ENCODE assay signal across 24 cellular contexts in genomic region chr13:85538957-85539356, GRCh38.
DNase-seq lines count a peak whose midpoint lies in the region; ATAC-seq, FAIRE-seq and TF ChIP-seq lines count a peak whose summit lies in the region.
"Had no signal": no experiment of that assay in that cellular context is flagged by ENCODE, and none has a peak within 500 bp of the region (broad histone marks: within the 10 kb centered on the region; RNA-seq: fewer than 3 reads in every experiment).

No MANE protein-coding gene starts in this region.

- FAIRE-seq in keratinocyte (lab: Jason Lieb, UNC): peak; percentile 85
- FAIRE-seq: G401.6, GM12891, GM19239, H1, HTR-8/SVneo had no signal

- no peaks in the 10 kb centered on the region for H3K9me3 Mint-ChIP-seq in MCF 10A (ENCODE audit: unreplicated experiment)
- H3K9me3 Mint-ChIP-seq: CD8-positive, alpha-beta T cell had no signal

- POLR2A ChIA-PET in MCF 10A (lab: Yijun Ruan, JAX) (interaction anchor here (0.7 to 0.9 kb wide), 2 partner anchors 41 to 42 kb away, joined by 3 to 5 read pairs; no protein-coding TSS in a partner anchor), PC-3 (lab: Charles Lee; ENCODE audit: unreplicated experiment) (no interaction called here)

- intact Hi-C loops in mammary epithelial cell (cut with micrococcal nuclease): no loop called here
- intact Hi-C loops in MCF 10A (cut with micrococcal nuclease): no loop called here
- intact Hi-C loops in PC-3 (cut with micrococcal nuclease): no loop called here

- no peaks in the 10 kb centered on the region for H3F3A ChIP-seq in PC-3 (ENCODE audit: low read length, unreplicated experiment)

- H2AFZ ChIP-seq in mammary epithelial cell (ENCODE audit: low read depth, low read length) (no peak overlapping the region), PC-3 (ENCODE audit: low read length) (no peak overlapping the region), keratinocyte (ENCODE audit: control insufficient read depth, low read length) (no peak overlapping the region)

- H4K20me1 ChIP-seq in mammary epithelial cell (ENCODE audit: insufficient read depth, low read length) (no peaks in the 10 kb centered on the region), PC-3 (ENCODE audit: low read length) (no peaks in the 10 kb centered on the region), keratinocyte (ENCODE audit: control insufficient read depth, extremely low read depth, insufficient read depth, low read length) (no peaks in the 10 kb centered on the region)
- H4K20me1 ChIP-seq: BLaER1 treated with 17β-estradiol and CSF1 and Interleukin-3, amounts not matched to agents 10 nM and 100 nM had no signal

- no peak overlapping the region for H3K4me3 Mint-ChIP-seq in MCF 10A (ENCODE audit: unreplicated experiment)
- H3K4me3 Mint-ChIP-seq: B cell; CD8-positive, alpha-beta T cell; IgD-negative memory B cell had no signal

- H3K9ac ChIP-seq in mammary epithelial cell (ENCODE audit: insufficient read depth, low read length) (no peak overlapping the region), PC-3 (ENCODE audit: low read length) (no peak overlapping the region), keratinocyte (ENCODE audit: control insufficient read depth, extremely low read depth, insufficient read depth, low read length) (no peak overlapping the region)
- H3K9ac ChIP-seq: BLaER1 treated with 17β-estradiol and CSF1 and Interleukin-3, amounts not matched to agents 10 nM and 100 nM had no signal

- H3K4me1 ChIP-seq in mammary epithelial cell (ENCODE audit: insufficient read depth, low read length) (peaks cover 4% of the 10 kb centered on the region), PC-3 (ENCODE audit: insufficient read depth, low read length) (peaks cover 20% of the 10 kb centered on the region), keratinocyte (ENCODE audit: control insufficient read depth, extremely low read depth, insufficient read depth, low read length) (peaks cover 4% of the 10 kb centered on the region)
- H3K4me1 ChIP-seq: HAP-1 had no signal

- DNase-seq in mammary epithelial cell (peak; percentile 18), MCF 10A (ENCODE audit: unreplicated experiment) (no peak), PC-3 (peak; percentile 22), epithelial cell of esophagus (ENCODE audit: low read depth) (peak; percentile 61), keratinocyte (ENCODE audit: low read depth, low spot score) (peak; percentile 5), AG20443 (ENCODE audit: low spot score) (no peak), NCI-H187 (lab: John Stamatoyannopoulos, UW) (no peak)
- no peak for DNase-seq in activated CD4-positive, alpha-beta T cell treated with anti-CD3 and anti-CD28 coated beads for 1 hour
- DNase-seq: 8988T; Calu3; CD8-positive, alpha-beta T cell; DMS 273 treated with DMSO at 0.1 percent for 48 hours; DMS53; DND-41 had no signal

- BruUV-seq in mammary epithelial cell (replicated peaks; lab: Mats Ljungman, UMichigan): no TSS peak
- BruUV-seq in MCF 10A (replicated peaks; lab: Mats Ljungman, UMichigan): no TSS peak
- BruUV-seq in PC-3 (replicated peaks; lab: Mats Ljungman, UMichigan): no TSS peak

- H3K4me2 ChIP-seq in mammary epithelial cell (ENCODE audit: insufficient read depth, low read depth, low read length) (no peak overlapping the region), PC-3 (ENCODE audit: low read length) (no peak overlapping the region), keratinocyte (ENCODE audit: control insufficient read depth, extremely low read depth, insufficient read depth, low read depth, low read length) (peak overlapping the region; percentile 34)
- H3K4me2 ChIP-seq: BLaER1 treated with 17β-estradiol and CSF1 and Interleukin-3, amounts not matched to agents 10 nM and 100 nM had no signal

- H3K79me2 ChIP-seq in mammary epithelial cell (ENCODE audit: insufficient read depth, low read length) (no peaks in the 10 kb centered on the region), PC-3 (ENCODE audit: low read length) (no peaks in the 10 kb centered on the region), keratinocyte (ENCODE audit: control insufficient read depth, insufficient read depth, low read length) (no peaks in the 10 kb centered on the region)

- TF ChIP-seq CTCF in mammary epithelial cell (conservative IDR thresholded peaks at IDR 0.05 in 1 of 2, IDR thresholded peaks at IDR 0.05 in 1 of 2; ENCODE audit: extremely low read depth in 1 of 2, insufficient read depth in 1 of 2, low read depth in 1 of 2, low read length in 2 of 2): no peak
- no peak for TF ChIP-seq CTCF in MCF 10A (IDR thresholded peaks at IDR 0.05; ENCODE audit: unreplicated experiment)
- no peak for TF ChIP-seq CTCF in PC-3 (conservative IDR thresholded peaks at IDR 0.05; ENCODE audit: low read depth, low read length)
- TF ChIP-seq CTCF in epithelial cell of esophagus (IDR thresholded peaks at IDR 0.05; ENCODE audit: insufficient read depth, low read depth, low read length, missing control alignments): no peak
- no peak for TF ChIP-seq CTCF in keratinocyte (optimal IDR thresholded peaks at IDR 0.05 in 1 of 3, IDR thresholded peaks at IDR 0.05 in 1 of 3, conservative IDR thresholded peaks at IDR 0.05 in 1 of 3; ENCODE audit: extremely low read depth in 1 of 3, insufficient read depth in 2 of 3, low read length in 3 of 3)

- no peak for ATAC-seq in PC-3
- ATAC-seq: CD8-positive, alpha-beta T cell had no signal

- H3K4me1 Mint-ChIP-seq in MCF 10A (ENCODE audit: insufficient read depth, unreplicated experiment): peaks cover 13% of the 10 kb centered on the region
- H3K4me1 Mint-ChIP-seq: B cell, IgD-negative memory B cell had no signal

- H3K4me3 ChIP-seq in mammary epithelial cell (replicated peaks in 1 of 3; ENCODE audit: insufficient read depth in 1 of 3, low read depth in 2 of 3, low read length in 3 of 3): no peak overlapping the region
- H3K4me3 ChIP-seq in PC-3 (ENCODE audit: low read length): no peak overlapping the region
- H3K4me3 ChIP-seq in epithelial cell of esophagus (ENCODE audit: low read length): no peak overlapping the region
- no peak overlapping the region for H3K4me3 ChIP-seq in keratinocyte (ENCODE audit: control insufficient read depth in 2 of 3, extremely low read depth in 1 of 3, insufficient read depth in 2 of 3, low read depth in 1 of 3, low read length in 3 of 3)
- H3K4me3 ChIP-seq: BLaER1 treated with 17β-estradiol and CSF1 and Interleukin-3, amounts not matched to agents 10 nM and 100 nM; HAP-1 had no signal

- H3K27me3 ChIP-seq in mammary epithelial cell (ENCODE audit: insufficient read depth, low read length): no peaks in the 10 kb centered on the region
- H3K27me3 ChIP-seq in PC-3 (ENCODE audit: low read length): no peaks in the 10 kb centered on the region
- no peaks in the 10 kb centered on the region for H3K27me3 ChIP-seq in keratinocyte (ENCODE audit: control insufficient read depth, extremely low read depth, insufficient read depth, low read length)
- H3K27me3 ChIP-seq: BLaER1 treated with 17β-estradiol and CSF1 and Interleukin-3, amounts not matched to agents 10 nM and 100 nM had no signal

- CTCF ChIA-PET in mammary epithelial cell (lab: Charles Lee; ENCODE audit: low non-redundant PET) (no interaction called here), MCF 10A (lab: Yijun Ruan, JAX) (no interaction called here), PC-3 (lab: Charles Lee) (no interaction called here)

- no peaks in the 10 kb centered on the region for H3K9me1 ChIP-seq in keratinocyte (ENCODE audit: control insufficient read depth, extremely low read depth, insufficient read depth, low read length)

- H3K27me3 Mint-ChIP-seq in MCF 10A (ENCODE audit: insufficient read depth, unreplicated experiment): no peaks in the 10 kb centered on the region
- H3K27me3 Mint-ChIP-seq: B cell, IgD-negative memory B cell had no signal

- no peaks in the 10 kb centered on the region for H3K36me3 ChIP-seq in mammary epithelial cell (ENCODE audit: insufficient read depth, low read length)
- no peaks in the 10 kb centered on the region for H3K36me3 ChIP-seq in PC-3 (ENCODE audit: low read depth, low read length)
- no peaks in the 10 kb centered on the region for H3K36me3 ChIP-seq in keratinocyte (ENCODE audit: control insufficient read depth in 2 of 2, extremely low read depth in 1 of 2, insufficient read depth in 2 of 2, low read length in 2 of 2)
- H3K36me3 ChIP-seq: BLaER1 treated with 17β-estradiol and CSF1 and Interleukin-3, amounts not matched to agents 10 nM and 100 nM; HAP-1 had no signal

- no peaks in the 10 kb centered on the region for H3K9me3 ChIP-seq in mammary epithelial cell (replicated peaks; ENCODE audit: insufficient read depth, low read length)
- H3K9me3 ChIP-seq in PC-3 (ENCODE audit: low read length): no peaks in the 10 kb centered on the region
- no peaks in the 10 kb centered on the region for H3K9me3 ChIP-seq in keratinocyte (ENCODE audit: control insufficient read depth, low read depth, low read length)
- H3K9me3 ChIP-seq: BLaER1 treated with 17β-estradiol and CSF1 and Interleukin-3, amounts not matched to agents 10 nM and 100 nM; HAP-1 had no signal

- dilution Hi-C loops in mammary epithelial cell (cut with HindIII; ENCODE audit: low sequenced_read_pairs): no loop called here
- dilution Hi-C loops in keratinocyte (cut with MboI; ENCODE audit: extremely low pct_ligation_motif_present, low sequenced_read_pairs): no loop called here

- H3K36me3 Mint-ChIP-seq in MCF 10A (ENCODE audit: insufficient read depth, unreplicated experiment): no peaks in the 10 kb centered on the region
- H3K36me3 Mint-ChIP-seq: CD8-positive, alpha-beta T cell; IgD-negative memory B cell had no signal

- 62% methylated on average over 4 of the region's 4 CpGs for WGBS in mammary epithelial cell (ENCODE audit: low coverage, missing lambda C conversion rate)

- H3K27ac ChIP-seq in mammary epithelial cell (ENCODE audit: insufficient read depth, low read depth, low read length) (no peak overlapping the region), PC-3 (ENCODE audit: low read length) (no peak overlapping the region), keratinocyte (ENCODE audit: control insufficient read depth, insufficient read depth, low read length) (no peak overlapping the region)
- H3K27ac ChIP-seq: BLaER1 treated with 17β-estradiol and CSF1 and Interleukin-3, amounts not matched to agents 10 nM and 100 nM; HL-60 had no signal

- no peak overlapping the region for H3K27ac Mint-ChIP-seq in MCF 10A (ENCODE audit: low read depth, unreplicated experiment)
- H3K27ac Mint-ChIP-seq: B cell; CD8-positive, alpha-beta T cell; IgD-negative memory B cell had no signal

- in situ Hi-C loops in mammary epithelial cell (cut with MboI; ENCODE audit: low sequenced_read_pairs in 2 of 2): no loop called here

- no peaks in the 10 kb centered on the region for H3K9me2 ChIP-seq in PC-3 (replicated peaks; ENCODE audit: low read length)

Comparison
In these comparisons a context has a peak if more than half of its experiments do, and no peak if none do; other contexts are left out.
1. DNase-seq: peak in mammary epithelial cell (single experiment), PC-3 (single experiment), epithelial cell of esophagus (single experiment) and keratinocyte (single experiment); none in MCF 10A (single experiment), activated CD4-positive, alpha-beta T cell treated with anti-CD3 and anti-CD28 coated beads for 1 hour (single experiment), AG20443 (single experiment) and NCI-H187 (0 of 2).